ENCODE assay signal across 25 cellular contexts in genomic region chr3:102483556-102483955, GRCh38. TPM values are rescaled to one million over a fixed set of nuclear protein-coding genes. Genes with fewer than 3 reads are reported as not detected.
"Had no signal": no experiment of that assay in that cellular context is flagged by ENCODE, and none has a peak within 500 bp of the region (broad histone marks: within the 10 kb centered on the region; RNA-seq: fewer than 3 reads in every experiment).

No MANE protein-coding gene starts in this region.

- H3K4me1 ChIP-seq: lower lobe of right lung, right lobe of liver, testis, vagina had no signal

- DNase-seq: activated CD4-positive, alpha-beta memory T cell treated with anti-CD3 and anti-CD28 coated beads for 36 hours; activated CD4-positive, alpha-beta T cell treated with anti-CD3 and anti-CD28 coated beads for 4 hours; activated CD4-positive, CD25-positive, alpha-beta regulatory T cell; activated effector memory CD4-positive, alpha-beta T cell treated with Interleukin-2 at 50 U/mL for 16 hours; activated naive CD4-positive, alpha-beta T cell treated with anti-CD3 and anti-CD28 coated beads for 36 hours; activated naive CD8-positive, alpha-beta T cell treated with anti-CD3 and anti-CD28 coated beads, Interleukin-2, amount 10 ng/mL, durations not matched to agents 7 days and 5 days; activated T-cell treated with anti-CD3 and anti-CD28 coated beads, Interleukin-2, amount 50 U/mL, for 48 hours; amniotic stem cell; cerebellar nuclear complex; heart right ventricle; lower lobe of right lung; naive B cell; occipital lobe; right lobe of liver; stimulated activated CD4-positive, alpha-beta T cell treated with anti-CD3 and anti-CD28 coated beads, Interleukin-15, amount 100 ng/mL, for 24 hours; T-helper 9 cell; testis; trophoblast cell had no signal

- H3K36me3 ChIP-seq: heart right ventricle, lower lobe of right lung, right lobe of liver, vagina had no signal

- H3K9me3 ChIP-seq: heart right ventricle, lower lobe of right lung, right lobe of liver, testis, vagina had no signal

- H3K27ac ChIP-seq: coronary artery, heart right ventricle, lower lobe of right lung, right lobe of liver, skin epidermis, testis, vagina had no signal

- H3K27me3 ChIP-seq: heart right ventricle, right lobe of liver, testis, vagina had no signal

- ATAC-seq: heart right ventricle; left lobe of liver; lower lobe of right lung; right lobe of liver; stimulated activated memory B cell treated with anti-CD40 and anti-IgM and Interleukin-4, amounts not matched to agents 10 μg/mL and 1 μg/mL and 100 μg/mL, for 72 hours had no signal

- H3K4me3 ChIP-seq: coronary artery, heart right ventricle, lower lobe of right lung, right lobe of liver, skin epidermis, testis, vagina had no signal

RNA-seq across cellular contexts. Expression of gene ZPLD1, which starts 48.7 kb away (rescaled TPM):
- total RNA-seq: activated CD4-positive, alpha-beta memory T cell treated with anti-CD3 and anti-CD28 coated beads for 36 hours; activated naive CD4-positive, alpha-beta T cell treated with anti-CD3 and anti-CD28 coated beads for 36 hours; activated naive CD8-positive, alpha-beta T cell treated with anti-CD3 and anti-CD28 coated beads, Interleukin-2, amount 10 ng/mL, durations not matched to agents 7 days and 5 days; heart right ventricle; left lobe of liver; lower lobe of right lung; mesenteric fat pad; occipital lobe; vagina had no signal
- polyA plus RNA-seq: neural cell had no signal
